ENCODE assay signal across 10 cellular contexts in genomic region chr1:203038217-203038741, GRCh38. TPM values are rescaled to one million over a fixed set of nuclear protein-coding genes. Genes with fewer than 3 reads are reported as not detected.
DNase-seq lines count a peak whose midpoint lies in the region; ATAC-seq and TF ChIP-seq lines count a peak whose summit lies in the region.
"Had no signal": no experiment of that assay in that cellular context is flagged by ENCODE, and none has a peak within 500 bp of the region (broad histone marks: within the 10 kb centered on the region; RNA-seq: fewer than 3 reads in every experiment).

No MANE protein-coding gene starts in this region.

- no peak overlapping the region for H3K9ac ChIP-seq in GM23248

- TF ChIP-seq POLR2A in heart left ventricle (IDR thresholded peaks at IDR 0.05): no peak

- intact Hi-C loops in heart left ventricle (cut with DNase I): loop anchor here in 9 of 10 donors (2.0 to 10.0 kb wide), 8 partner anchors 89 to 307 kb away; partner anchors contain the start of gene ADORA1 (in 6 of the 9)

- H3K9me3 ChIP-seq in AG04450 (ENCODE audit: control insufficient read depth, insufficient read depth, low read length): no peaks in the 10 kb centered on the region; the same call in 1 of the 2 replicates
- H3K9me3 ChIP-seq in GM23248 (ENCODE audit: low read depth): no peaks in the 10 kb centered on the region
- no peaks in the 10 kb centered on the region for H3K9me3 ChIP-seq in RWPE2 (ENCODE audit: severe bottlenecking)
- H3K9me3 ChIP-seq in heart left ventricle: no peaks in the 10 kb centered on the region
- H3K9me3 ChIP-seq: neutrophil had no signal

- 0 out of 2 replicates have a peak, but pooled peaks have one; percentile 1 for TF ChIP-seq CTCF in AG04450 (IDR thresholded peaks at IDR 0.05; ENCODE audit: low read depth, low read length)
- no peak for TF ChIP-seq CTCF in RWPE2 (IDR thresholded peaks at IDR 0.05; ENCODE audit: poor library complexity, severe bottlenecking)
- peak in 4 of 12 donors; percentile 7 to 36 (median 32) for TF ChIP-seq CTCF in heart left ventricle (IDR thresholded peaks at IDR 0.05)

- peak overlapping the region; percentile 21 for H3K27ac ChIP-seq in AG04450 (ENCODE audit: low read depth, low read length)
- H3K27ac ChIP-seq in GM23248: peak overlapping the region; percentile 53
- no peak overlapping the region for H3K27ac ChIP-seq in RWPE2 (ENCODE audit: poor library complexity, severe bottlenecking)
- peak overlapping the region; percentile 62 to 90 (median 74) for H3K27ac ChIP-seq in heart left ventricle
- H3K27ac ChIP-seq: neutrophil had no signal

- CTCF ChIA-PET in AG04450 (lab: Charles Lee): interaction anchor here (0.9 to 19.9 kb wide), 12 partner anchors 8 to 304 kb away, joined by 3 to 340 read pairs (median 8); partner anchors contain the start of gene PPFIA4

- H3K79me2 ChIP-seq in GM23248 (ENCODE audit: insufficient read depth): peaks cover 14% of the 10 kb centered on the region; the same call in 1 of the 2 replicates

- H3K36me3 ChIP-seq in GM23248 (ENCODE audit: low read depth): no peaks in the 10 kb centered on the region
- H3K36me3 ChIP-seq in RWPE2 (ENCODE audit: low read depth): no peaks in the 10 kb centered on the region
- no peaks in the 10 kb centered on the region for H3K36me3 ChIP-seq in heart left ventricle
- H3K36me3 ChIP-seq: neutrophil had no signal

- POLR2A ChIA-PET in AG04450 (lab: Yijun Ruan, JAX): no interaction called here

- WGBS in GM23248 (ENCODE audit: low coverage in 1 of 2, low lambda C conversion rate in 2 of 2, missing lambda C conversion rate in 2 of 2), 2 experiments: 6 to 10% methylated on average over 9 of the region's 9 CpGs
- WGBS in heart left ventricle, 4 donors: 23 to 29% (median 26%) methylated on average over 9 of the region's 9 CpGs

- peaks cover 38% of the 10 kb centered on the region for H3K4me1 ChIP-seq in GM23248 (ENCODE audit: insufficient read depth)
- H3K4me1 ChIP-seq in RWPE2 (ENCODE audit: insufficient read depth, poor library complexity, severe bottlenecking): peaks cover 8% of the 10 kb centered on the region
- H3K4me1 ChIP-seq in heart left ventricle: peaks cover 0 to 73% (median 35%) of the 10 kb centered on the region in 12 donors

- peak; percentile 24 for DNase-seq in AG04450 (ENCODE audit: low read depth, low spot score)
- DNase-seq in GM23248: peak; percentile 92
- DNase-seq in RWPE2 (ENCODE audit: low spot score): peak; percentile 79
- DNase-seq in heart left ventricle: peak; percentile 76 to 89 (median 80)
- peak; percentile 65 for DNase-seq in ureter (ENCODE audit: low spot score)
- no peak for DNase-seq in NCI-H2171 (lab: John Stamatoyannopoulos, UW)
- DNase-seq in NCI-H524 (lab: John Stamatoyannopoulos, UW): no peak
- no peak for DNase-seq in NCI-H748 (lab: John Stamatoyannopoulos, UW; ENCODE audit: unreplicated experiment)
- DNase-seq: activated B cell treated with CpG ODN at 0.5 μM for 24 hours had no signal

- peaks cover 4% of the 10 kb centered on the region for H3K27me3 ChIP-seq in AG04450 (ENCODE audit: control insufficient read depth, insufficient read depth, low read length)
- H3K27me3 ChIP-seq in GM23248 (replicated peaks; ENCODE audit: insufficient read depth): no peaks in the 10 kb centered on the region
- H3K27me3 ChIP-seq in RWPE2 (ENCODE audit: insufficient read depth, poor library complexity, severe bottlenecking): no peaks in the 10 kb centered on the region
- peaks cover 0 to 5% (median 0%) of the 10 kb centered on the region in 9 donors for H3K27me3 ChIP-seq in heart left ventricle
- H3K27me3 ChIP-seq: neutrophil had no signal

- H2AFZ ChIP-seq in GM23248: no peak overlapping the region

- H3K4me2 ChIP-seq in GM23248 (ENCODE audit: unreplicated experiment): peak overlapping the region; percentile 36

- H3F3A ChIP-seq in GM23248 (ENCODE audit: insufficient read depth): peaks cover 16% of the 10 kb centered on the region; the same call in 1 of the 2 replicates

- ATAC-seq in RWPE2 (ENCODE audit: low read depth): peak; percentile 90
- peak; percentile 76 to 87 (median 81) for ATAC-seq in heart left ventricle

- no peaks in the 10 kb centered on the region for H3K9me2 ChIP-seq in GM23248 (ENCODE audit: insufficient read depth)

- in situ Hi-C loops in GM23248 (cut with MboI): loop anchor here (10.0 kb wide), 1 partner anchor 187 kb away; the partner anchor contains the start of gene CHIT1

- no peaks in the 10 kb centered on the region for H4K20me1 ChIP-seq in GM23248 (ENCODE audit: insufficient read depth)

- H3K4me3 ChIP-seq in AG04450 (ENCODE audit: low read depth, low read length) (no peak overlapping the region), GM23248 (no peak overlapping the region), RWPE2 (ENCODE audit: severe bottlenecking) (no peak overlapping the region), heart left ventricle (no peak overlapping the region)

RNA-seq across cellular contexts. Expression of gene PPFIA4, which starts 12.0 kb away (rescaled TPM):
- polyA plus RNA-seq in AG04450 (2011; rRNA removed): 0.82 and 1.5 TPM in 2 replicates
- polyA minus RNA-seq in AG04450 (2011; rRNA and poly(A)+ RNA removed): 1.6 and 3.0 TPM in 2 replicates
- 13.6 and 16.1 TPM in 2 replicates for total RNA-seq in GM23248 (2014; rRNA removed; shearing (Covaris generic))
- 3.2 and 4.9 TPM in 2 replicates for polyA plus RNA-seq in GM23248 (2016; fragmentation: Nextera tagmentation; extraction: Ambion mirVana)
- total RNA-seq in heart left ventricle: 10 to 100 TPM; 15.4 to 50.3 (median 36.9) TPM
- polyA plus RNA-seq in heart left ventricle: 10 to 100 TPM; 11.2 to 35.5 TPM
- total RNA-seq in ureter: 2.4 TPM

RNA-seq across cellular contexts. Expression of gene TMEM183A, which starts 31.1 kb away (rescaled TPM):
- polyA plus RNA-seq in AG04450 (2011; rRNA removed) (91.5 and 93.4 TPM in 2 replicates), GM23248 (2016; fragmentation: Nextera tagmentation; extraction: Ambion mirVana) (57.3 TPM in 2 replicates), heart left ventricle (10 to 100 TPM in 1 of 2 donors, 1 to 10 TPM in 1; 9.5 to 45.7 TPM)
- polyA minus RNA-seq in AG04450 (2011; rRNA and poly(A)+ RNA removed): 91.5 and 111 TPM in 2 replicates
- total RNA-seq in GM23248 (2014; rRNA removed; shearing (Covaris generic)): 92.7 and 111 TPM in 2 replicates
- total RNA-seq in heart left ventricle (10 to 100 TPM; 20.0 to 34.8 (median 29.9) TPM), ureter (50.7 TPM)

RNA-seq across cellular contexts. Expression of gene MYOG, which starts 47.5 kb away (rescaled TPM):
- not detected in 2 replicates for polyA plus RNA-seq in AG04450 (2011; rRNA removed)
- polyA minus RNA-seq in AG04450 (2011; rRNA and poly(A)+ RNA removed): not detected in 2 replicates
- total RNA-seq in GM23248 (2014; rRNA removed; shearing (Covaris generic)): not detected in 2 replicates
- polyA plus RNA-seq in GM23248 (2016; fragmentation: Nextera tagmentation; extraction: Ambion mirVana): not detected in 2 replicates
- total RNA-seq in heart left ventricle: not detected
- not detected for polyA plus RNA-seq in heart left ventricle
- not detected for total RNA-seq in ureter
- total RNA-seq: activated B cell treated with CpG ODN at 0.5 μM for 24 hours had no signal

Comparison
In these comparisons a context has a peak if more than half of its experiments do, and no peak if none do; other contexts are left out.
1. DNase-seq: peak in AG04450 (single experiment), GM23248 (single experiment), RWPE2 (single experiment), heart left ventricle (5 of 5) and ureter (single experiment); none in NCI-H2171 (single experiment), NCI-H524 (0 of 2) and NCI-H748 (single experiment).